8 cellular contexts compared by ENCODE assay signal in genomic region chr16:13607289-13607688, GRCh38.
"Had no signal": no experiment of that assay in that cellular context is flagged by ENCODE, and none has a peak within 500 bp of the region (broad histone marks: within the 10 kb centered on the region; RNA-seq: fewer than 3 reads in every experiment).

No MANE protein-coding gene starts in this region.

- H3K9me3 Mint-ChIP-seq: GM23338, H9 had no signal

- DNase-seq: H9, HCEC 1CT, IMR-90 had no signal

- H3K4me3 Mint-ChIP-seq: GM23338, H9 had no signal

- H3K27ac Mint-ChIP-seq: GM23338 had no signal

- FAIRE-seq: H1, H54, HTR-8/SVneo, K562 had no signal

- ATAC-seq: GM23338, K562 had no signal
